Comparison of ENCODE assay signal across 1 cellular context in the genomic region with DNA sequence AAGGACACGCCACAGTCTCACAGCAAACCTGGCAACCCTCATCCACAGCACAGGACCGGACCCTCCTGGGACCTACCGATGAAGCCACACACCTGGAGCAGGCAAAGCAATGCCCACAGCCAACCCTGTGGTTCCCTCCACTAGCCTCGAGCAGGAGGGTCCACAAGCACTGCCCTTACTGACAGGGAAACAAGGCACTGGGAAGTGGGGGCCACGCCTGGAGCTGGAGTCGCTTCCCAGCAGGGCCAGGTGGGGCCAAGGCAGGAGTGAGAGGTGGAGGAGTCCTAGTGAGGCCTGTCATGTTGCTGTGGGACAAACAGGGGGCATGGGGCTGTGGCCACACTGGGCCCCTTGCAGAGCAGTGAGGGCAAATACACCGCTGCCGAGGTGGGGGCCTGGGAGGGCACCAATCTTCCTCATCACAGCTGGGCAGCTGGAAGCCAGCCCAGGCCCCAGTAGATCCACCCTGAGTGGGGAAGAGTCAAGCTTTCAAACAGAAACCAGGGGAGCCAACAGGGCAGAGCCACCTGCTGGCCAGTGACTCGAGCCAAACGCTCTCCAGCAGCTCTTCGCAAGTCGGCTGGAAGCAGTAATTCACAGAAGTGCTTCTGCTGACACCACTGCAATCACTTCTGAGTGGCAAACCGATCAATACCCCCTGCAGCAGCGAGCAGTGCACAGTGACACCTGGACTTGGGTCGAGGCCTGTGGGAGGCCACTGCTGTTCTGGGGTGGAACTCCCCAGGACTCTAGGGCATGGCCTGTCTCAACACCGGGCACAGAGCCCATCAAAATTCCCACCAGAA.
TF ChIP-seq lines count a peak whose summit lies in the region.

No MANE protein-coding gene starts in this region.

TF ChIP-seq in WTC11, 78 proteins besides CTCF, POLR2A, EP300 and RAD21 (continued from another document):
- no peak for TF ChIP-seq HMGXB4 (CRISPR knock-in tag; IDR thresholded peaks at IDR 0.05)
- TF ChIP-seq KAT7 (CRISPR knock-in tag; IDR thresholded peaks at IDR 0.05; ENCODE audit: borderline replicate concordance) = no peak
- TF ChIP-seq CREB1 (CRISPR knock-in tag; IDR thresholded peaks at IDR 0.05) = no peak
- TF ChIP-seq NR1H2 (CRISPR knock-in tag; IDR thresholded peaks at IDR 0.05) = no peak
- no peak for TF ChIP-seq SMAD4 (CRISPR knock-in tag; IDR thresholded peaks at IDR 0.05)
- no peak for TF ChIP-seq MAX (CRISPR knock-in tag; IDR thresholded peaks at IDR 0.05)
- TF ChIP-seq CREM (CRISPR knock-in tag; IDR thresholded peaks at IDR 0.05) = no peak
- TF ChIP-seq ARID4B (CRISPR knock-in tag; IDR thresholded peaks at IDR 0.05; ENCODE audit: borderline replicate concordance) = no peak
- TF ChIP-seq SP1 (CRISPR knock-in tag; conservative IDR thresholded peaks at IDR 0.05) = no peak
- no peak for TF ChIP-seq MYBL2 (CRISPR knock-in tag; IDR thresholded peaks at IDR 0.05)
